1 cellular context compared by ENCODE assay signal in genomic region chr17:43905985-43906852, GRCh38.
A peak's percentile ranks its signal among the peaks of the same experiment; 100 is the strongest.
TF ChIP-seq lines count a peak whose summit lies in the region.

No MANE protein-coding gene starts in this region.

TF ChIP-seq in endothelial cell of umbilical vein, 7 proteins besides CTCF, POLR2A, EP300 and RAD21 (continued from another document):
- TF ChIP-seq JUN (IDR thresholded peaks at IDR 0.05; ENCODE audit: borderline replicate concordance, insufficient read depth, insufficient read length, low read depth) = no peak
- TF ChIP-seq EZH2 (IDR thresholded peaks at IDR 0.05; ENCODE audit: borderline replicate concordance, low read depth, low read length, severe bottlenecking) = peak; percentile 80
- TF ChIP-seq MAX (IDR thresholded peaks at IDR 0.05; ENCODE audit: insufficient read depth, insufficient read length) = no peak
